ENCODE assay signal across 21 cellular contexts in the genomic region with DNA sequence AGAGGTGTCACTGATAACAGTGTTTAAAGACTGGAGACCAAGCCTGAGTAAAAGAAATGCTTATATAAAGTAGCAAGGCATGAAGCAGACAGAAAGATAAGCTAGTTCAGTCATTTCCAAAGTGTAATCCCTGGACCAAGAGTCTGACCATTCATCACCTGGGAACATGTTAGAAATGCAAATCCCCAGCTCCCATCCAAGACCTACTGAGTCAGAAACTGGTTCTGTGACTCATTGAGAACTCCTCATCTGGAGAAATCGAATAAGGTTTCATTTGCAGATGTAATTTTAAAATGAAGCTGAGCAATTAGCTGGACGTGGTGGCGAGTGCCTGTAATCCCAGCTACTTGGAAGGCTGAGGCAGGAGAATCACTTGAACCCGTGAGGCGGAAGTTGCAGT.
"Had no signal": no experiment of that assay in that cellular context is flagged by ENCODE, and none has a peak within 500 bp of the region (broad histone marks: within the 10 kb centered on the region; RNA-seq: fewer than 3 reads in every experiment).

No MANE protein-coding gene starts in this region.

- H3K4me3 Mint-ChIP-seq: mesothelial cell of epicardium; natural killer cell treated with Interleukin-12 subunit alpha and Interleukin-12 subunit beta and Interleukin-15 and Interleukin-18, amount 100 ng/mL, for 72 hours; neural progenitor cell had no signal

- DNase-seq: effector CD8-positive, alpha-beta T cell; esophagus squamous epithelium; foreskin melanocyte; heart right ventricle; hypothalamus; nucleus accumbens; ovary; sigmoid colon; stimulated activated CD4-positive, alpha-beta T cell treated with anti-CD3 and anti-CD28 coated beads, Interleukin-2, amount 100 ng/mL, for 24 hours; stimulated activated naive CD4-positive, alpha-beta T cell; stomach; substantia nigra; transverse colon had no signal

- H2AFZ ChIP-seq: neural progenitor cell had no signal

- H3K9me3 Mint-ChIP-seq: mesothelial cell of epicardium had no signal

- H3K4me1 ChIP-seq: esophagus squamous epithelium, heart right ventricle, neural progenitor cell, right atrium auricular region, stomach had no signal

- H3K9me3 ChIP-seq: esophagus squamous epithelium, heart right ventricle, ovary, right atrium auricular region, stomach, thoracic aorta, transverse colon had no signal

- ATAC-seq: heart right ventricle; left lobe of liver; natural killer cell treated with Interleukin-12 subunit alpha and Interleukin-12 subunit beta and Interleukin-15 and Interleukin-18, amount 100 ng/mL, for 72 hours had no signal

- H3K4me2 ChIP-seq: neural progenitor cell had no signal

- H3K4me3 ChIP-seq: coronary artery, esophagus squamous epithelium, heart right ventricle, neural progenitor cell, ovary, right atrium auricular region, sigmoid colon, skin epidermis, stomach, thoracic aorta, transverse colon had no signal

- H3K9ac ChIP-seq: neural progenitor cell had no signal

- H3K27ac Mint-ChIP-seq: mesothelial cell of epicardium; natural killer cell treated with Interleukin-12 subunit alpha and Interleukin-12 subunit beta and Interleukin-15 and Interleukin-18, amount 100 ng/mL, for 72 hours; neural progenitor cell had no signal

- H3K27ac ChIP-seq: coronary artery, esophagus squamous epithelium, heart right ventricle, neural progenitor cell, ovary, right atrium auricular region, sigmoid colon, skin epidermis, stomach, thoracic aorta, transverse colon had no signal

- H3K36me3 Mint-ChIP-seq: mesothelial cell of epicardium; natural killer cell treated with Interleukin-12 subunit alpha and Interleukin-12 subunit beta and Interleukin-15 and Interleukin-18, amount 100 ng/mL, for 72 hours; neural progenitor cell had no signal

- H3K27me3 ChIP-seq: esophagus squamous epithelium, heart right ventricle, neural progenitor cell, ovary, right atrium auricular region, sigmoid colon, stomach, transverse colon had no signal

- H3K36me3 ChIP-seq: esophagus squamous epithelium, heart right ventricle, neural progenitor cell, ovary, right atrium auricular region, sigmoid colon, stomach, thoracic aorta, transverse colon had no signal

- H3K27me3 Mint-ChIP-seq: natural killer cell treated with Interleukin-12 subunit alpha and Interleukin-12 subunit beta and Interleukin-15 and Interleukin-18, amount 100 ng/mL, for 72 hours had no signal
